17 cellular contexts compared by ENCODE assay signal in the genomic region with DNA sequence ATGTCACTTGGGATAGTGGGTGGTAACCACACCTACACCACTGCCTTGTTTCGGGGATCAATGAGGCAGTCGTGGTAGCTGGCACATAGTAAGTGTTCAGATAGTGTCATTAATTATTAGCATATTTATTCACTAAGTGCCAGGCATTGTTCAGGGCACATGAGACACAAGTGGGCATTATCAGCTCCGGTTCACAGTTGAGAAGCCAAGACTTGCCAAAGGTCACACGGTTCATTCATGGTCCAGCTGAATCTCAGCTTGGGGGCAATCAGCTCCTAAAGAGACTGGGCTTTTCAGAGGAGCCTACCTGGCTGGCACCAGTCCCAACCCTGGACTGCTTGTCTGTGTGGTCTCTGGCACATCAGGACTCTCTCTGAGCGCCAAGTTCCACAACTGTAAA.
A peak's percentile ranks its signal among the peaks of the same experiment; 100 is the strongest.
DNase-seq lines count a peak whose midpoint lies in the region; ATAC-seq and TF ChIP-seq lines count a peak whose summit lies in the region.
"Had no signal": no experiment of that assay in that cellular context is flagged by ENCODE, and none has a peak within 500 bp of the region (broad histone marks: within the 10 kb centered on the region; RNA-seq: fewer than 3 reads in every experiment).

No MANE protein-coding gene starts in this region.

- DNase-seq in SJSA1 (ENCODE audit: low read depth in 1 of 2, low spot score in 2 of 2) (peak; percentile 50 to 82), mesendoderm (no peak), mammary epithelial cell (no peak), endothelial cell (ENCODE audit: low spot score) (no peak)
- DNase-seq: AML-193; Caco-2; Calu3; CD4-positive, alpha-beta T cell; CD8-positive, alpha-beta T cell; DMS79 treated with DMSO at 0.1 percent for 48 hours had no signal

- H3K4me3 Mint-ChIP-seq in endothelial cell (ENCODE audit: unreplicated experiment): no peak overlapping the region
- H3K4me3 Mint-ChIP-seq: B cell; CD4-positive, alpha-beta T cell; CD8-positive, alpha-beta T cell had no signal

- no peak overlapping the region for H4K5ac ChIP-seq in mesendoderm (ENCODE audit: low read length)

- H2BK15ac ChIP-seq in mesendoderm (replicated peaks; ENCODE audit: low read depth): no peak overlapping the region

- no peaks in the 10 kb centered on the region for H3K79me2 ChIP-seq in mesendoderm (ENCODE audit: control insufficient read depth, insufficient read depth, low read length)
- no peaks in the 10 kb centered on the region for H3K79me2 ChIP-seq in mammary epithelial cell (ENCODE audit: insufficient read depth, low read length)

- H3K27ac ChIP-seq in BLaER1 (no peak overlapping the region), SJSA1 (no peak overlapping the region), mesendoderm (ENCODE audit: low read depth, low read length) (no peak overlapping the region), mammary epithelial cell (ENCODE audit: insufficient read depth, low read depth, low read length) (no peak overlapping the region)
- H3K27ac ChIP-seq: 22Rv1, A549, C4-2B had no signal

- H3K23ac ChIP-seq in mesendoderm (ENCODE audit: low read length): no peak overlapping the region

- no TSS peak for BruUV-seq in mammary epithelial cell (replicated peaks; lab: Mats Ljungman, UMichigan)

- no peaks in the 10 kb centered on the region for H4K20me1 ChIP-seq in BLaER1
- H4K20me1 ChIP-seq in mammary epithelial cell (ENCODE audit: insufficient read depth, low read length): no peaks in the 10 kb centered on the region

- H3K4me1 Mint-ChIP-seq in endothelial cell (ENCODE audit: unreplicated experiment): no peaks in the 10 kb centered on the region
- H3K4me1 Mint-ChIP-seq: B cell had no signal

- no peak overlapping the region for H2AFZ ChIP-seq in mammary epithelial cell (ENCODE audit: low read depth, low read length)

- intact Hi-C loops in mammary epithelial cell (cut with micrococcal nuclease): no loop called here

- dilution Hi-C loops in mammary epithelial cell (cut with HindIII; ENCODE audit: low sequenced_read_pairs): no loop called here

- no CpG with 5 or more reads among the region's 5 CpGs for WGBS in mesendoderm (ENCODE audit: extremely low coverage, insufficient coverage, low lambda C conversion rate)
- WGBS in mammary epithelial cell (ENCODE audit: low coverage, missing lambda C conversion rate): 47% methylated on average over 5 of the region's 5 CpGs

- no peaks in the 10 kb centered on the region for H3K27me3 ChIP-seq in BLaER1
- no peaks in the 10 kb centered on the region for H3K27me3 ChIP-seq in SJSA1 (replicated peaks)
- H3K27me3 ChIP-seq in mesendoderm (ENCODE audit: insufficient read depth, low read length, poor library complexity): no peaks in the 10 kb centered on the region
- H3K27me3 ChIP-seq in mammary epithelial cell (ENCODE audit: insufficient read depth, low read length): no peaks in the 10 kb centered on the region

- H3K18ac ChIP-seq in mesendoderm (ENCODE audit: low read length): no peak overlapping the region

- H3K27me3 Mint-ChIP-seq in endothelial cell (ENCODE audit: unreplicated experiment): peaks cover 1% of the 10 kb centered on the region

- no peak overlapping the region for H2BK120ac ChIP-seq in mesendoderm (ENCODE audit: low read depth, low read length)

- H3K36me3 ChIP-seq in BLaER1 (no peaks in the 10 kb centered on the region), SJSA1 (no peaks in the 10 kb centered on the region), mesendoderm (ENCODE audit: control insufficient read depth, insufficient read depth, low read length) (no peaks in the 10 kb centered on the region), mammary epithelial cell (ENCODE audit: insufficient read depth, low read length) (no peaks in the 10 kb centered on the region)

- H3K4me2 ChIP-seq in BLaER1 (peak overlapping the region; percentile 14; the same call in 1 of the 2 replicates), mesendoderm (ENCODE audit: low read length) (no peak overlapping the region), mammary epithelial cell (ENCODE audit: insufficient read depth, low read depth, low read length) (no peak overlapping the region)
- H3K4me2 ChIP-seq: A549 had no signal

- TF ChIP-seq CTCF in mammary epithelial cell (conservative IDR thresholded peaks at IDR 0.05 in 1 of 2, IDR thresholded peaks at IDR 0.05 in 1 of 2; ENCODE audit: extremely low read depth in 1 of 2, insufficient read depth in 1 of 2, low read depth in 1 of 2, low read length in 2 of 2): no peak
- TF ChIP-seq CTCF in endothelial cell (IDR thresholded peaks at IDR 0.05; ENCODE audit: unreplicated experiment): no peak

- H2BK5ac ChIP-seq in mesendoderm (ENCODE audit: low read length): no peak overlapping the region

- H3K4me1 ChIP-seq in BLaER1: peaks cover 22% of the 10 kb centered on the region
- H3K4me1 ChIP-seq in SJSA1 (replicated peaks): peaks cover 13% of the 10 kb centered on the region
- no peaks in the 10 kb centered on the region for H3K4me1 ChIP-seq in mesendoderm (ENCODE audit: control insufficient read depth, low read depth, low read length)
- H3K4me1 ChIP-seq in mammary epithelial cell (ENCODE audit: insufficient read depth, low read length): peaks cover 4% of the 10 kb centered on the region
- H3K4me1 ChIP-seq: A549, Caco-2 had no signal

- no peaks in the 10 kb centered on the region for H3K9me3 Mint-ChIP-seq in endothelial cell (ENCODE audit: unreplicated experiment)
- H3K9me3 Mint-ChIP-seq: CD4-positive, alpha-beta T cell; CD8-positive, alpha-beta T cell had no signal

- H3K4ac ChIP-seq in mesendoderm (ENCODE audit: low read depth, low read length): no peak overlapping the region

- H3K4me3 ChIP-seq in BLaER1: no peak overlapping the region
- H3K4me3 ChIP-seq in SJSA1: no peak overlapping the region
- no peak overlapping the region for H3K4me3 ChIP-seq in mesendoderm (ENCODE audit: low read length)
- H3K4me3 ChIP-seq in mammary epithelial cell (replicated peaks in 1 of 3; ENCODE audit: insufficient read depth in 1 of 3, low read depth in 2 of 3, low read length in 3 of 3): no peak overlapping the region
- H3K4me3 ChIP-seq: A549, GM12878 had no signal

- in situ Hi-C loops in mammary epithelial cell (cut with MboI; ENCODE audit: low sequenced_read_pairs in 2 of 2): no loop called here

- H3K9me3 ChIP-seq in BLaER1 (no peaks in the 10 kb centered on the region; the same call in 1 of the 2 replicates), SJSA1 (replicated peaks) (peaks cover 42% of the 10 kb centered on the region), mammary epithelial cell (replicated peaks; ENCODE audit: insufficient read depth, low read length) (no peaks in the 10 kb centered on the region)
- H3K9me3 ChIP-seq: A549, Caco-2 had no signal

- CTCF ChIA-PET in mammary epithelial cell (lab: Charles Lee; ENCODE audit: low non-redundant PET): no interaction called here

- no peak overlapping the region for H2AK5ac ChIP-seq in mesendoderm (ENCODE audit: low read length)

- H3K9ac ChIP-seq in BLaER1 (no peak overlapping the region), mesendoderm (ENCODE audit: low read length) (no peak overlapping the region), mammary epithelial cell (ENCODE audit: insufficient read depth, low read length) (no peak overlapping the region)

- H3K36me3 Mint-ChIP-seq in endothelial cell (ENCODE audit: low read depth, unreplicated experiment): no peaks in the 10 kb centered on the region
- H3K36me3 Mint-ChIP-seq: CD8-positive, alpha-beta T cell had no signal

- no peak for ATAC-seq in HG02623 (IDR thresholded peaks at IDR 0.05; ENCODE audit: unreplicated experiment)
- ATAC-seq: CD8-positive, alpha-beta T cell; GM12878 had no signal

- no peaks in the 10 kb centered on the region for H3K79me1 ChIP-seq in mesendoderm (ENCODE audit: low read length)

- no peak overlapping the region for H3K27ac Mint-ChIP-seq in endothelial cell (ENCODE audit: unreplicated experiment)
- H3K27ac Mint-ChIP-seq: B cell; CD4-positive, alpha-beta T cell; CD8-positive, alpha-beta T cell had no signal

- peak overlapping the region; percentile 7 for H3K56ac ChIP-seq in mesendoderm (ENCODE audit: low read length)

- no peak overlapping the region for H4K8ac ChIP-seq in mesendoderm (ENCODE audit: low read depth, low read length)

Comparison
In these comparisons a context has a peak if more than half of its experiments do, and no peak if none do; other contexts are left out.
1. DNase-seq: peak in SJSA1 (2 of 2); none in mesendoderm (single experiment), mammary epithelial cell (single experiment) and endothelial cell (single experiment).